In the genomic region with DNA sequence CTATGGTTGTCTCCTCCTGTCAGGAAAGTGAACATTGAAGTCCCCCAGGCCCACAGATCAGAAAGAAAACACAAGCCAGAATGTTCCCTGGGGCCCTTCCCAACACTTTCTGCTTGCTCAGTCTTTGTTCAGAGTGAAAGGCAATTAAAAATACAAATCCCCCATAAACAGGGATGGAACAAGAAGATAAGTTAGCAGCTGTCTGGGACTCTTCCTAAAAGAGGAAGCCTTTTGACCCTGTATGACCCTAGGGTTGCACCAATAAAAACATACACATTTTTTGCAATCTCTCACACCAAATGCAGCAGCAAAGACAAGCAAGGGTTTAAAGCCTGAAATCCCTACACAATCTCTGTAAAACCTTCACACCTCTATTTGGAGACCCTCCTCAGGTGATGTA, we compare ENCODE assay signal across 21 cellular contexts. TPM values are rescaled to one million over a fixed set of nuclear protein-coding genes. Genes with fewer than 3 reads are reported as not detected.
DNase-seq lines count a peak whose midpoint lies in the region; ATAC-seq and TF ChIP-seq lines count a peak whose summit lies in the region.
"Had no signal": no experiment of that assay in that cellular context is flagged by ENCODE, and none has a peak within 500 bp of the region (broad histone marks: within the 10 kb centered on the region; RNA-seq: fewer than 3 reads in every experiment).

No MANE protein-coding gene starts in this region.

- peaks cover 70 to 99% (median 96%) of the 10 kb centered on the region in 6 donors for H3K4me1 ChIP-seq in spleen
- peaks cover 3 to 5% of the 10 kb centered on the region in 2 experiments for H3K4me1 ChIP-seq in trophoblast cell (ENCODE audit: control insufficient read depth in 1 of 2, insufficient read depth in 2 of 2, low read length in 2 of 2)

- no peaks in the 10 kb centered on the region for H3K79me2 ChIP-seq in trophoblast cell (ENCODE audit: control insufficient read depth, insufficient read depth, low read length, poor library complexity)

- no peak overlapping the region for H2AFZ ChIP-seq in trophoblast cell (ENCODE audit: insufficient read depth, low read length, poor library complexity)

- no peak overlapping the region for H3K23ac ChIP-seq in trophoblast cell (ENCODE audit: low read length)

- H3K27ac Mint-ChIP-seq in activated naive CD8-positive, alpha-beta T cell treated with anti-CD3 and anti-CD28 coated beads, Interleukin-2, amount 10 ng/mL, durations not matched to agents 7 days and 5 days, result peak overlapping the region; percentile 57

- H3K36me3 ChIP-seq in spleen, result peaks cover 0 to 37% (median 10%) of the 10 kb centered on the region in 6 donors
- H3K36me3 ChIP-seq in trophoblast cell (ENCODE audit: control insufficient read depth in 1 of 2, insufficient read depth in 2 of 2, low read length in 2 of 2), result no peaks in the 10 kb centered on the region

- no peak overlapping the region for H4K91ac ChIP-seq in trophoblast cell (ENCODE audit: low read depth, low read length)

- H3K9ac ChIP-seq in trophoblast cell (ENCODE audit: low read length), result no peak overlapping the region

- no peak overlapping the region for H3K18ac ChIP-seq in trophoblast cell (ENCODE audit: low read length)

- no peak overlapping the region for H3K4me3 Mint-ChIP-seq in activated naive CD8-positive, alpha-beta T cell treated with anti-CD3 and anti-CD28 coated beads, Interleukin-2, amount 10 ng/mL, durations not matched to agents 7 days and 5 days

- POLR2A ChIA-PET in activated naive CD8-positive, alpha-beta T cell treated with anti-CD3 and anti-CD28 coated beads, Interleukin-2, amount 10 ng/mL, durations not matched to agents 7 days and 5 days (lab: Charles Lee), result no interaction called here

- TF ChIP-seq CTCF in spleen (IDR thresholded peaks at IDR 0.05 in 8 of 11, conservative IDR thresholded peaks at IDR 0.05 in 3 of 11), result no peak

- ATAC-seq in activated naive CD8-positive, alpha-beta T cell treated with anti-CD3 and anti-CD28 coated beads, Interleukin-2, amount 10 ng/mL, durations not matched to agents 7 days and 5 days (ENCODE audit: low read depth), result no peak
- no peak for ATAC-seq in GM18520 (IDR thresholded peaks at IDR 0.05; ENCODE audit: unreplicated experiment)
- ATAC-seq: left cardiac atrium had no signal

- TF ChIP-seq POLR2A in spleen (IDR thresholded peaks at IDR 0.05), result no peak

- H3K9me3 ChIP-seq in spleen (no peaks in the 10 kb centered on the region), trophoblast cell (ENCODE audit: insufficient read depth, low read depth, low read length) (peaks cover 1% of the 10 kb centered on the region)
- H3K9me3 ChIP-seq: esophagus muscularis mucosa, right atrium auricular region, SJSA1 had no signal

- H3K4me1 Mint-ChIP-seq in activated naive CD8-positive, alpha-beta T cell treated with anti-CD3 and anti-CD28 coated beads, Interleukin-2, amount 10 ng/mL, durations not matched to agents 7 days and 5 days, result peaks cover 62% of the 10 kb centered on the region

- H3K27me3 ChIP-seq in spleen (replicated peaks in 1 of 7) (no peaks in the 10 kb centered on the region), trophoblast cell (ENCODE audit: insufficient read depth, low read length) (no peaks in the 10 kb centered on the region)
- H3K27me3 ChIP-seq: esophagus muscularis mucosa, right atrium auricular region, SJSA1 had no signal

- H3K9me3 Mint-ChIP-seq in activated naive CD8-positive, alpha-beta T cell treated with anti-CD3 and anti-CD28 coated beads, Interleukin-2, amount 10 ng/mL, durations not matched to agents 7 days and 5 days, result no peaks in the 10 kb centered on the region

- H3K4me3 ChIP-seq in spleen (no peak overlapping the region), trophoblast cell (ENCODE audit: low read depth, low read length) (no peak overlapping the region)
- H3K4me3 ChIP-seq: esophagus muscularis mucosa, right atrium auricular region, SJSA1 had no signal

- no peak overlapping the region for H2BK12ac ChIP-seq in trophoblast cell (ENCODE audit: low read length)

- H2BK5ac ChIP-seq in trophoblast cell (ENCODE audit: low read depth, low read length, poor library complexity), result no peak overlapping the region

- intact Hi-C loops in spleen (cut with DNase I; ENCODE audit: low total_unique reads), result no loop called here

- H3K27ac ChIP-seq in spleen (peak overlapping the region in 7 of 8 donors; percentile 29 to 88 (median 83)), trophoblast cell (ENCODE audit: low read depth, low read length) (no peak overlapping the region)
- H3K27ac ChIP-seq: esophagus muscularis mucosa, right atrium auricular region, SJSA1 had no signal

- no peak overlapping the region for H4K8ac ChIP-seq in trophoblast cell (ENCODE audit: low read depth, low read length)

- no peak overlapping the region for H2AK5ac ChIP-seq in trophoblast cell (ENCODE audit: low read length)

- H3K4ac ChIP-seq in trophoblast cell (ENCODE audit: low read depth, low read length), result no peak overlapping the region

- no peaks in the 10 kb centered on the region for H3K27me3 Mint-ChIP-seq in activated naive CD8-positive, alpha-beta T cell treated with anti-CD3 and anti-CD28 coated beads, Interleukin-2, amount 10 ng/mL, durations not matched to agents 7 days and 5 days

- H3K14ac ChIP-seq in trophoblast cell (ENCODE audit: low read length), result no peak overlapping the region

- H4K12ac ChIP-seq in trophoblast cell (ENCODE audit: low read depth, low read length), result no peak overlapping the region

- DNase-seq in SIG-M5 treated with dmso at 0.1 percent for 504 hours (lab: John Stamatoyannopoulos, UW; ENCODE audit: unreplicated experiment) (peak; percentile 46), SIG-M5 (lab: John Stamatoyannopoulos, UW) (no peak), MV-4-11 (lab: John Stamatoyannopoulos, UW) (peak; percentile 54), spleen (no peak), NCI-H748 (lab: John Stamatoyannopoulos, UW; ENCODE audit: unreplicated experiment) (no peak), trophoblast cell (no peak)
- DNase-seq in activated naive CD8-positive, alpha-beta T cell treated with anti-CD3 and anti-CD28 coated beads, Interleukin-2, amount 10 ng/mL, durations not matched to agents 7 days and 5 days, result no peak
- DNase-seq: 8988T; activated CD8-positive, alpha-beta memory T cell treated with anti-CD3 and anti-CD28 coated beads, Interleukin-2, amount 50 U/mL, for 48 hours; amygdala; Calu3; hippocampal formation; left cardiac atrium; NCI-H1930; NCI-H82; stimulated activated CD4-positive, alpha-beta T cell treated with anti-CD3 and anti-CD28 coated beads, Interleukin-4, amount 100 ng/mL, for 24 hours; stimulated activated naive CD4-positive, alpha-beta T cell had no signal

- no peaks in the 10 kb centered on the region for H3K79me1 ChIP-seq in trophoblast cell (ENCODE audit: low read length)

- H3K36me3 Mint-ChIP-seq in activated naive CD8-positive, alpha-beta T cell treated with anti-CD3 and anti-CD28 coated beads, Interleukin-2, amount 10 ng/mL, durations not matched to agents 7 days and 5 days, result peaks cover 32% of the 10 kb centered on the region

- H2BK120ac ChIP-seq in trophoblast cell (ENCODE audit: insufficient read depth, low read length, poor library complexity), result no peak overlapping the region

- no peak overlapping the region for H3K4me2 ChIP-seq in trophoblast cell (ENCODE audit: low read length)

RNA-seq across cellular contexts. Expression of a gene that starts 22.6 kb away (rescaled TPM):
- total RNA-seq in activated naive CD8-positive, alpha-beta T cell treated with anti-CD3 and anti-CD28 coated beads, Interleukin-2, amount 10 ng/mL, durations not matched to agents 7 days and 5 days, result 10 to 100 TPM; 72.0 to 73.2 TPM
- 100 to 1,000 TPM in 1 of 7 donors, 10 to 100 TPM in 6; 83.2 to 101 (median 90.1) TPM for total RNA-seq in spleen
- polyA plus RNA-seq in spleen, result 10 to 100 TPM; 27.1 to 44.5 (median 42.4) TPM
- 5.7 and 5.9 TPM in 2 replicates for polyA plus RNA-seq in trophoblast cell (2013)

Comparison
In these comparisons a context has a peak if more than half of its experiments do, and no peak if none do; other contexts are left out.
1. DNase-seq: peak in SIG-M5 treated with dmso at 0.1 percent for 504 hours (single experiment) and MV-4-11 (single experiment); none in SIG-M5 (single experiment), activated naive CD8-positive, alpha-beta T cell treated with anti-CD3 and anti-CD28 coated beads, Interleukin-2, amount 10 ng/mL, durations not matched to agents 7 days and 5 days (single experiment), spleen (single experiment), NCI-H748 (single experiment) and trophoblast cell (0 of 2).